Comparison of ENCODE assay signal across 9 cellular contexts in genomic region chr7:157474685-157475084, GRCh38.
DNase-seq lines count a peak whose midpoint lies in the region; ATAC-seq, FAIRE-seq and TF ChIP-seq lines count a peak whose summit lies in the region.
"Had no signal": no experiment of that assay in that cellular context is flagged by ENCODE, and none has a peak within 500 bp of the region (broad histone marks: within the 10 kb centered on the region; RNA-seq: fewer than 3 reads in every experiment).

No MANE protein-coding gene starts in this region.

- TF ChIP-seq POLR2A in H54 (IDR thresholded peaks at IDR 0.05; ENCODE audit: low read depth, low read length) (no peak), HepG2 (IDR thresholded peaks at IDR 0.05; ENCODE audit: insufficient read depth in 1 of 2, low read depth in 2 of 2, low read length in 2 of 2) (no peak)

- H3K9ac ChIP-seq in SK-N-SH = no peak overlapping the region
- no peak overlapping the region for H3K9ac ChIP-seq in HepG2 (ENCODE audit: insufficient read depth, low read depth, low read length)

- TF ChIP-seq EP300 in SK-N-SH (IDR thresholded peaks at IDR 0.05; ENCODE audit: borderline replicate concordance in 1 of 2, low read depth in 1 of 2, low read length in 1 of 2) (no peak), HepG2 (IDR thresholded peaks at IDR 0.05; ENCODE audit: low read depth in 2 of 2, low read length in 2 of 2) (no peak), HepG2 (CRISPR knock-in tag; IDR thresholded peaks at IDR 0.05; ENCODE audit: borderline replicate concordance) (no peak)

- H3K4me2 ChIP-seq in SK-N-SH (no peak overlapping the region), HepG2 (ENCODE audit: low read depth, low read length) (no peak overlapping the region)

- H3K9me3 ChIP-seq in CD4-positive, alpha-beta memory T cell (ENCODE audit: control insufficient read depth in 1 of 2, low read length in 2 of 2) = peaks cover 5 to 7% of the 10 kb centered on the region in 2 donors
- H3K9me3 ChIP-seq in SK-N-SH (peaks cover 5% of the 10 kb centered on the region), HepG2 (ENCODE audit: low read length) (peaks cover 13% of the 10 kb centered on the region)

- H2AFZ ChIP-seq in SK-N-SH (ENCODE audit: low read depth) = no peak overlapping the region
- H2AFZ ChIP-seq in HepG2 (ENCODE audit: low read length) = no peak overlapping the region

- H3K79me2 ChIP-seq in SK-N-SH (ENCODE audit: insufficient read depth) (no peaks in the 10 kb centered on the region), HepG2 (ENCODE audit: insufficient read depth, low read length) (no peaks in the 10 kb centered on the region)

- TF ChIP-seq CTCF in SK-N-SH (IDR thresholded peaks at IDR 0.05) (peak; percentile 40), HepG2 (CRISPR knock-in tag; IDR thresholded peaks at IDR 0.05) (peak; percentile 67)

- no peak overlapping the region for H3K4me3 ChIP-seq in CD4-positive, alpha-beta memory T cell (ENCODE audit: low read length in 2 of 2)
- H3K4me3 ChIP-seq in SK-N-SH (ENCODE audit: low read depth in 2 of 2, low read length in 1 of 2) = no peak overlapping the region
- H3K4me3 ChIP-seq in HepG2 (replicated peaks in 1 of 3; ENCODE audit: insufficient read depth in 1 of 3, low read depth in 2 of 3, low read length in 3 of 3) = no peak overlapping the region
- H3K4me3 ChIP-seq: gastrocnemius medialis had no signal

- no peak for DNase-seq in CD4-positive, alpha-beta memory T cell
- DNase-seq in H54 (ENCODE audit: insufficient read length, low spot score) (peak; percentile 43), SK-N-SH (no peak), HepG2 (ENCODE audit: low spot score) (peak; percentile 20), ureter (ENCODE audit: low spot score) (no peak), NOMO-1 (lab: John Stamatoyannopoulos, UW; ENCODE audit: unreplicated experiment in 2 of 2) (no peak)
- no peak for DNase-seq in activated T-helper 1 cell treated with anti-CD3 and anti-CD28 coated beads, Interleukin-12 subunit alpha, Interleukin-12 subunit beta, Interleukin-2, Interleukin-4 antibody, amounts not matched to agents 30 ng/mL and 10 ng/mL and 1 ng/mL, durations not matched to agents 14 hours and 24 hours and 36 hours (ENCODE audit: low spot score)

- in situ Hi-C loops in HepG2 (cut with HindIII; ENCODE audit: extremely low pct_ligation_motif_present, low pct_unique_long_range_greater_than_20kb) = no loop called here

- no TSS peak for BruUV-seq in HepG2 (replicated peaks; lab: Mats Ljungman, UMichigan)

- H3K9me2 ChIP-seq in SK-N-SH = no peaks in the 10 kb centered on the region

- POLR2A ChIA-PET in CD4-positive, alpha-beta memory T cell (lab: Charles Lee; ENCODE audit: partially characterized antibody) = interaction anchor here (1.4 to 2.2 kb wide), 3 partner anchors 10 to 28 kb away, joined by 7 to 12 read pairs (median 10); no protein-coding TSS in a partner anchor
- POLR2A ChIA-PET in SK-N-SH (lab: Yijun Ruan, JAX) = no interaction called here
- POLR2A ChIA-PET in HepG2 (lab: Yijun Ruan, JAX) = no interaction called here

- TF ChIP-seq RAD21 in SK-N-SH (IDR thresholded peaks at IDR 0.05; ENCODE audit: low read length) (no peak), HepG2 (CRISPR knock-in tag; IDR thresholded peaks at IDR 0.05) (no peak)

- ATAC-seq in HepG2 = peak; percentile 85
- ATAC-seq in GM21515 (IDR thresholded peaks at IDR 0.05; ENCODE audit: unreplicated experiment) = no peak
- ATAC-seq: gastrocnemius medialis had no signal

- no peaks in the 10 kb centered on the region for H3K36me3 ChIP-seq in CD4-positive, alpha-beta memory T cell (ENCODE audit: insufficient read depth, low read length)
- H3K36me3 ChIP-seq in SK-N-SH (replicated peaks in 1 of 2; ENCODE audit: control insufficient read depth in 1 of 2, insufficient read depth in 2 of 2, low read length in 1 of 2) (no peaks in the 10 kb centered on the region), HepG2 (replicated peaks in 1 of 2; ENCODE audit: control insufficient read depth in 1 of 2, insufficient read depth in 2 of 2, low read length in 2 of 2) (no peaks in the 10 kb centered on the region)
- H3K36me3 ChIP-seq: gastrocnemius medialis had no signal

- no peaks in the 10 kb centered on the region for H3K27me3 ChIP-seq in CD4-positive, alpha-beta memory T cell (ENCODE audit: insufficient read depth, low read length)
- H3K27me3 ChIP-seq in SK-N-SH (ENCODE audit: insufficient read depth) (no peaks in the 10 kb centered on the region), HepG2 (ENCODE audit: control insufficient read depth in 1 of 2, insufficient read depth in 2 of 2, low read length in 2 of 2) (peaks cover 8 to 34% of the 10 kb centered on the region in 2 experiments; a peak in 4 of 5 replicates)
- H3K27me3 ChIP-seq: gastrocnemius medialis had no signal

- H3K4me3 Mint-ChIP-seq in CD4-positive, alpha-beta memory T cell = peak overlapping the region in 2 of 8 donors; percentile 13 to 34
- no peak overlapping the region for H3K4me3 Mint-ChIP-seq in activated T-helper 1 cell treated with anti-CD3 and anti-CD28 coated beads, Interleukin-12 subunit alpha, Interleukin-12 subunit beta, Interleukin-2, Interleukin-4 antibody, amounts not matched to agents 30 ng/mL and 10 ng/mL and 1 ng/mL, durations not matched to agents 14 hours and 24 hours and 36 hours

- H4K20me1 ChIP-seq in SK-N-SH (ENCODE audit: insufficient read depth) (no peaks in the 10 kb centered on the region), HepG2 (ENCODE audit: insufficient read depth, low read length) (no peaks in the 10 kb centered on the region)

- CTCF ChIA-PET in CD4-positive, alpha-beta memory T cell (lab: Charles Lee; ENCODE audit: partially characterized antibody) = interaction anchor here (1.4 to 2.2 kb wide), 7 partner anchors 16 to 46 kb away, joined by 3 to 21 read pairs (median 5); no protein-coding TSS in a partner anchor
- CTCF ChIA-PET in SK-N-SH (lab: Yijun Ruan, JAX) (interaction anchor here (0.5 to 3.3 kb wide), 10 partner anchors 10 to 60 kb away, joined by 3 to 10 read pairs (median 4); no protein-coding TSS in a partner anchor), HepG2 (lab: Yijun Ruan, JAX; ENCODE audit: low intra/inter-chr PET ratio, low total read pairs) (no interaction called here)

- WGBS in SK-N-SH (ENCODE audit: low lambda C conversion rate) = 39% methylated on average over 12 of the region's 12 CpGs
- 0% methylated on average over 1 of the region's 12 CpGs for WGBS in HepG2 (ENCODE audit: low lambda C conversion rate)

- H3F3A ChIP-seq in SK-N-SH (replicated peaks; ENCODE audit: insufficient read depth) = no peaks in the 10 kb centered on the region

- FAIRE-seq in H54 (lab: Jason Lieb, UNC) (no peak), HepG2 (lab: Jason Lieb, UNC) (peak; percentile 37)

- peak overlapping the region in 5 of 7 donors; percentile 19 to 80 (median 43) for H3K27ac Mint-ChIP-seq in CD4-positive, alpha-beta memory T cell
- H3K27ac Mint-ChIP-seq in activated T-helper 1 cell treated with anti-CD3 and anti-CD28 coated beads, Interleukin-12 subunit alpha, Interleukin-12 subunit beta, Interleukin-2, Interleukin-4 antibody, amounts not matched to agents 30 ng/mL and 10 ng/mL and 1 ng/mL, durations not matched to agents 14 hours and 24 hours and 36 hours = no peak overlapping the region

- intact Hi-C loops in CD4-positive, alpha-beta memory T cell (cut with micrococcal nuclease) = loop anchor here (5.0 kb wide), 2 partner anchors 93 to 153 kb away; no protein-coding TSS in a partner anchor
- intact Hi-C loops in HepG2 (cut with micrococcal nuclease; ENCODE audit: unreplicated experiment) = no loop called here
- intact Hi-C loops in activated T-helper 1 cell treated with anti-CD3 and anti-CD28 coated beads, Interleukin-12 subunit alpha, Interleukin-12 subunit beta, Interleukin-2, Interleukin-4 antibody, amounts not matched to agents 30 ng/mL and 10 ng/mL and 1 ng/mL, durations not matched to agents 14 hours and 24 hours and 36 hours (cut with micrococcal nuclease) = loop anchor here (5.0 kb wide), 1 partner anchor 33 kb away; no protein-coding TSS in a partner anchor

- H3K9me3 Mint-ChIP-seq in CD4-positive, alpha-beta memory T cell = peaks cover 0 to 30% (median 24%) of the 10 kb centered on the region in 8 donors
- H3K9me3 Mint-ChIP-seq in activated T-helper 1 cell treated with anti-CD3 and anti-CD28 coated beads, Interleukin-12 subunit alpha, Interleukin-12 subunit beta, Interleukin-2, Interleukin-4 antibody, amounts not matched to agents 30 ng/mL and 10 ng/mL and 1 ng/mL, durations not matched to agents 14 hours and 24 hours and 36 hours = peaks cover 41% of the 10 kb centered on the region

- no peak overlapping the region for H3K27ac ChIP-seq in CD4-positive, alpha-beta memory T cell (ENCODE audit: low read depth, low read length)
- no peak overlapping the region for H3K27ac ChIP-seq in SK-N-SH (ENCODE audit: low read depth in 2 of 2, low read length in 1 of 2)
- no peak overlapping the region for H3K27ac ChIP-seq in HepG2 (ENCODE audit: extremely low read length, insufficient read depth, low read length)
- H3K27ac ChIP-seq: gastrocnemius medialis had no signal

- H3K4me1 Mint-ChIP-seq in CD4-positive, alpha-beta memory T cell = peaks cover 33 to 82% (median 52%) of the 10 kb centered on the region in 4 donors
- H3K4me1 Mint-ChIP-seq in activated T-helper 1 cell treated with anti-CD3 and anti-CD28 coated beads, Interleukin-12 subunit alpha, Interleukin-12 subunit beta, Interleukin-2, Interleukin-4 antibody, amounts not matched to agents 30 ng/mL and 10 ng/mL and 1 ng/mL, durations not matched to agents 14 hours and 24 hours and 36 hours (ENCODE audit: low read depth) = peaks cover 52% of the 10 kb centered on the region

- H3K4me1 ChIP-seq in CD4-positive, alpha-beta memory T cell (ENCODE audit: insufficient read depth, low read length) = peaks cover 55% of the 10 kb centered on the region
- H3K4me1 ChIP-seq in SK-N-SH (ENCODE audit: control insufficient read depth in 1 of 2, insufficient read depth in 2 of 2, low read depth in 1 of 2, low read length in 1 of 2) (no peaks in the 10 kb centered on the region), HepG2 (ENCODE audit: insufficient read depth, low read length) (peaks cover 8% of the 10 kb centered on the region; the same call in 1 of the 2 replicates)
- H3K4me1 ChIP-seq: gastrocnemius medialis had no signal

- H3K27me3 Mint-ChIP-seq in CD4-positive, alpha-beta memory T cell = no peaks in the 10 kb centered on the region
- H3K27me3 Mint-ChIP-seq in activated T-helper 1 cell treated with anti-CD3 and anti-CD28 coated beads, Interleukin-12 subunit alpha, Interleukin-12 subunit beta, Interleukin-2, Interleukin-4 antibody, amounts not matched to agents 30 ng/mL and 10 ng/mL and 1 ng/mL, durations not matched to agents 14 hours and 24 hours and 36 hours (ENCODE audit: insufficient read depth) = no peaks in the 10 kb centered on the region

- peaks cover 6 to 12% of the 10 kb centered on the region in 2 donors for H3K36me3 Mint-ChIP-seq in CD4-positive, alpha-beta memory T cell
- peaks cover 23% of the 10 kb centered on the region for H3K36me3 Mint-ChIP-seq in activated T-helper 1 cell treated with anti-CD3 and anti-CD28 coated beads, Interleukin-12 subunit alpha, Interleukin-12 subunit beta, Interleukin-2, Interleukin-4 antibody, amounts not matched to agents 30 ng/mL and 10 ng/mL and 1 ng/mL, durations not matched to agents 14 hours and 24 hours and 36 hours (ENCODE audit: low read depth)

TF ChIP-seq in SK-N-SH, 30 proteins besides CTCF, POLR2A, EP300 and RAD21 (continues in another document):
- TF ChIP-seq TAF1 (IDR thresholded peaks at IDR 0.05; ENCODE audit: borderline replicate concordance, low read depth, low read length) = no peak

Comparison
In these comparisons a context has a peak if more than half of its experiments do, and no peak if none do; other contexts are left out.
1. DNase-seq: peak in H54 (single experiment) and HepG2 (single experiment); none in CD4-positive, alpha-beta memory T cell (0 of 5), SK-N-SH (single experiment), ureter (single experiment), activated T-helper 1 cell treated with anti-CD3 and anti-CD28 coated beads, Interleukin-12 subunit alpha, Interleukin-12 subunit beta, Interleukin-2, Interleukin-4 antibody, amounts not matched to agents 30 ng/mL and 10 ng/mL and 1 ng/mL, durations not matched to agents 14 hours and 24 hours and 36 hours (single experiment) and NOMO-1 (0 of 2).